30 cellular contexts compared by ENCODE assay signal in the genomic region with DNA sequence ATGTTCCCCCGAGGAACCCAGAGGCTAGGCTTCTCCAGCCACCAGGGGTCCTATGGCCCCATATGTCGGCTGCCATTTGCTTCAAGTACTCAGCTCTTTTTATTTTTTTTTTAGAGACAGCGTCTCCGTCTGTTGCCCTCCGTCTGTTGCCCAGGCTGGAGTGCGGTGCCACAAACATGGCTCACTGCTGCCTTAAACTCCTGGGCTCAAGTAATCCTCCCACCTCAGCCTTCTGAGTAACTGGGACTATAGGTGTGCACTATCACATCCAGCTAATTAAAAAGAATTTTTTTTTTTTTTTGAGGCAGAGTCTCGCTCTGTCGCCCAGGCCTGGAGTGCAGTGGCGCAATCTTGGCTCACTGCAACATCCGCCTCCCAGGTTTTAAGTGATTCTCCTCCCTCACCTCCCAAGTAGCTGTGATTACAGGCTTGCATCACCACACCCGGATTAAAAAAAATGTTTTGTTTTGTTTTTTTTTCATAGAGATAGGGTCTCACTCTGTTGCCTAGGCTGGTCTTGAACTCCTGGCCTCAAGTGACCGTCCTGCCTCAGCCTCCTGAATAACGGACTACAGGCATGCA. TPM values are rescaled to one million over a fixed set of nuclear protein-coding genes. Genes with fewer than 3 reads are reported as not detected.
DNase-seq lines count a peak whose midpoint lies in the region; FAIRE-seq lines count a peak whose summit lies in the region.
"Had no signal": no experiment of that assay in that cellular context is flagged by ENCODE, and none has a peak within 500 bp of the region (broad histone marks: within the 10 kb centered on the region; RNA-seq: fewer than 3 reads in every experiment).

No MANE protein-coding gene starts in this region.

- H3K9me3 ChIP-seq in small intestine (ENCODE audit: control insufficient read depth, low read depth): no peaks in the 10 kb centered on the region
- H3K9me3 ChIP-seq: adrenal gland, breast epithelium, colonic mucosa, esophagus muscularis mucosa, SK-N-SH had no signal

- H3K4me1 ChIP-seq in small intestine (ENCODE audit: control insufficient read depth in 2 of 2, insufficient read depth in 1 of 2, low read depth in 1 of 2, low read length in 1 of 2): no peaks in the 10 kb centered on the region
- H3K4me1 ChIP-seq: adrenal gland, breast epithelium, colonic mucosa, esophagus muscularis mucosa, foreskin keratinocyte had no signal

- WGBS in small intestine, 3 donors: 81 to 85% (median 82%) methylated on average over 13 of the region's 13 CpGs

- H3K27ac ChIP-seq in small intestine (ENCODE audit: low read depth in 1 of 2, low read length in 1 of 2): no peak overlapping the region
- H3K27ac ChIP-seq: adrenal gland, C4-2B, colonic mucosa, esophagus muscularis mucosa, foreskin keratinocyte had no signal

- H3K4me3 ChIP-seq in small intestine (ENCODE audit: low read depth in 1 of 2, low read length in 2 of 2): no peak overlapping the region
- H3K4me3 ChIP-seq: adrenal gland, breast epithelium, colonic mucosa, esophagus muscularis mucosa had no signal

- H3K27me3 ChIP-seq in small intestine (ENCODE audit: control insufficient read depth in 2 of 2, insufficient read depth in 2 of 2, low read length in 2 of 2): no peaks in the 10 kb centered on the region
- H3K27me3 ChIP-seq: adrenal gland, breast epithelium, colonic mucosa, esophagus muscularis mucosa, foreskin keratinocyte had no signal

- no peaks in the 10 kb centered on the region for H3K36me3 ChIP-seq in small intestine (ENCODE audit: control insufficient read depth in 2 of 2, insufficient read depth in 2 of 2, low read length in 2 of 2)
- H3K36me3 ChIP-seq: adrenal gland, breast epithelium, colonic mucosa had no signal

- DNase-seq in Daoy (ENCODE audit: low read depth) (peak; percentile 21), NCI-H1694 treated with DMSO at 0.1 percent for 48 hours (lab: John Stamatoyannopoulos, UW) (peak; percentile 70), amniotic epithelial cell (ENCODE audit: low read depth) (peak; percentile 48), iPS-NIHi11 (ENCODE audit: low spot score) (peak; percentile 31), NK-92 (lab: John Stamatoyannopoulos, UW; ENCODE audit: unreplicated experiment) (no peak), HTR-8/SVneo (ENCODE audit: insufficient read length, low spot score) (no peak), small intestine (no peak)
- DNase-seq in activated CD4-positive, CD25-positive, alpha-beta regulatory T cell (lab: John Stamatoyannopoulos, UW): no peak
- DNase-seq: activated CD4-positive, alpha-beta T cell treated with anti-CD3 and anti-CD28 coated beads for 36 hours; activated naive CD4-positive, alpha-beta T cell treated with Interleukin-2 at 50 U/mL for 16 hours; activated T-cell treated with anti-CD3 and anti-CD28 coated beads, Interleukin-2, amount 50 U/mL, for 1 hour; adrenal gland; colonic mucosa; effector memory CD4-positive, alpha-beta T cell; EL; foreskin keratinocyte; GOT3; left cardiac atrium; mammary epithelial cell; NCI-H1092 treated with DMSO at 0.1 percent for 48 hours; NCI-H1930; NCI-H226; posterior cingulate gyrus; SK-N-SH; stimulated activated naive CD4-positive, alpha-beta T cell had no signal

- FAIRE-seq in HTR-8/SVneo (lab: Jason Lieb, UNC) (no peak), small intestine (lab: Jason Lieb, UNC) (no peak)
- FAIRE-seq: GM12892, TTC549 had no signal

RNA-seq across cellular contexts. Expression of a gene that starts 8.9 kb away (rescaled TPM):
- total RNA-seq in Daoy (2014; rRNA removed; shearing (Covaris generic)): 16.6 and 22.0 TPM in 2 replicates
- 1 to 10 TPM in 2 of 3 donors, not detected in 1; 4.3 to 6.8 TPM for polyA plus RNA-seq in small intestine

RNA-seq across cellular contexts. Expression of a gene that starts 26.2 kb away (rescaled TPM):
- total RNA-seq in Daoy (2014; rRNA removed; shearing (Covaris generic)): 103 and 104 TPM in 2 replicates
- polyA plus RNA-seq in small intestine: 10 to 100 TPM in 1 of 3 donors, 1 to 10 TPM in 2; 4.0 to 17.8 (median 5.9) TPM

RNA-seq across cellular contexts. Expression of a gene that starts 58.4 kb away (rescaled TPM):
- total RNA-seq in Daoy (2014; rRNA removed; shearing (Covaris generic)): 58.5 and 83.0 TPM in 2 replicates
- polyA plus RNA-seq in small intestine: 10 to 100 TPM; 56.1 to 83.6 (median 64.6) TPM

Comparison
In these comparisons a context has a peak if more than half of its experiments do, and no peak if none do; other contexts are left out.
1. DNase-seq: peak in Daoy (single experiment), NCI-H1694 treated with DMSO at 0.1 percent for 48 hours (single experiment), amniotic epithelial cell (single experiment) and iPS-NIHi11 (single experiment); none in NK-92 (single experiment), HTR-8/SVneo (single experiment), activated CD4-positive, CD25-positive, alpha-beta regulatory T cell (0 of 4) and small intestine (single experiment).